8 cellular contexts compared by ENCODE assay signal in the genomic region with DNA sequence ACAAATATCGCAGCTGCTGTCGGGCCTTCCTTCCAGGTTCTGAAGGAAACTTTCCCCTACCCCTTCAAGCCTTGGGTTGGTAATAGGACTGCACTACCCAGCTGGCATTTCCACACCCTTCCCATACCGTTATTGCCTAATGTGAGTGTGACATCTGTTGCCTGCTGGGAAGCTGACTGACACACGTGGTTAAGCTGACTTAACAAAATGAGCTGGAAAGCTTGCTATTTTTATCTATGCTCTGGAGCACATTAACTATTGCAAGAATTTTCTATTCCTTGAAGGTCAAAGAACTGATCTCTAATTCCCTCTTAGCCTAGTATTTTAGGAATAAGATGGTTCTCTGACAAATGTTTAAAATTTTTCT.
DNase-seq lines count a peak whose midpoint lies in the region; ATAC-seq and TF ChIP-seq lines count a peak whose summit lies in the region.

No MANE protein-coding gene starts in this region.

- H3K36me3 ChIP-seq in body of pancreas (replicated peaks in 1 of 2; ENCODE audit: insufficient read depth in 1 of 2, low read depth in 2 of 2) (no peaks in the 10 kb centered on the region), tibial nerve (no peaks in the 10 kb centered on the region)

- H3K4me3 ChIP-seq in body of pancreas (no peak overlapping the region), tibial nerve (no peak overlapping the region)

- TF ChIP-seq POLR2A in body of pancreas (IDR thresholded peaks at IDR 0.05) (no peak), tibial nerve (IDR thresholded peaks at IDR 0.05) (no peak)

- peak; percentile 89 for ATAC-seq in body of pancreas
- no peak for ATAC-seq in GM18498 (IDR thresholded peaks at IDR 0.05; ENCODE audit: unreplicated experiment)

- H3K9me3 ChIP-seq in body of pancreas (no peaks in the 10 kb centered on the region), tibial nerve (no peaks in the 10 kb centered on the region)

- H3K27me3 ChIP-seq in body of pancreas (no peaks in the 10 kb centered on the region), tibial nerve (no peaks in the 10 kb centered on the region)

- H3K27ac ChIP-seq in body of pancreas (peak overlapping the region in 1 of 4 donors; percentile 27), tibial nerve (no peak overlapping the region), substantia nigra (ENCODE audit: low read depth, low read length, poor library complexity, severe bottlenecking) (no peak overlapping the region)

- intact Hi-C loops in body of pancreas (cut with DNase I) = no loop called here

- DNase-seq in SIG-M5 treated with dmso at 0.1 percent for 504 hours (lab: John Stamatoyannopoulos, UW; ENCODE audit: unreplicated experiment) (peak; percentile 56), SIG-M5 (lab: John Stamatoyannopoulos, UW) (no peak), body of pancreas (peak; percentile 49 to 80 (median 60)), hepatic stellate cell (ENCODE audit: low spot score) (peak; percentile 24), tibial nerve (ENCODE audit: low spot score in 2 of 2) (peak in 1 of 2 donors; percentile 58), NCI-H2107 (lab: John Stamatoyannopoulos, UW) (no peak), substantia nigra (lab: John Stamatoyannopoulos, UW) (no peak)

- 10 to 14% methylated on average over 4 of the region's 4 CpGs for WGBS in body of pancreas, 2 donors
- 16 to 24% methylated on average over 4 of the region's 4 CpGs for WGBS in tibial nerve, 2 donors

- H3K4me1 ChIP-seq in body of pancreas = peaks cover 21% of the 10 kb centered on the region
- H3K4me1 ChIP-seq in tibial nerve = peaks cover 0 to 12% (median 3%) of the 10 kb centered on the region in 4 donors

- TF ChIP-seq CTCF in body of pancreas (IDR thresholded peaks at IDR 0.05) (no peak), tibial nerve (IDR thresholded peaks at IDR 0.05) (no peak)

- peak; percentile 51 to 91 for TF ChIP-seq EP300 in tibial nerve (IDR thresholded peaks at IDR 0.05)

Comparison
In these comparisons a context has a peak if more than half of its experiments do, and no peak if none do; other contexts are left out.
1. DNase-seq: peak in SIG-M5 treated with dmso at 0.1 percent for 504 hours (single experiment), body of pancreas (4 of 4) and hepatic stellate cell (single experiment); none in SIG-M5 (single experiment), NCI-H2107 (single experiment) and substantia nigra (0 of 49).